ENCODE assay signal across 9 cellular contexts in genomic region chr1:11691302-11691914, GRCh38. TPM values are rescaled to one million over a fixed set of nuclear protein-coding genes. Genes with fewer than 3 reads are reported as not detected.
A peak's percentile ranks its signal among the peaks of the same experiment; 100 is the strongest.
DNase-seq lines count a peak whose midpoint lies in the region; ATAC-seq and TF ChIP-seq lines count a peak whose summit lies in the region.
"Had no signal": no experiment of that assay in that cellular context is flagged by ENCODE, and none has a peak within 500 bp of the region (broad histone marks: within the 10 kb centered on the region; RNA-seq: fewer than 3 reads in every experiment).

DRAXIN (plus strand) TSS chr1:11691710; CDS start chr1:11706259, 14,549 bp downstream.

- H3K4me1 Mint-ChIP-seq in Calu3 (ENCODE audit: low read depth, unreplicated experiment) (peaks cover 28% of the 10 kb centered on the region), MCF 10A (ENCODE audit: insufficient read depth, unreplicated experiment) (peaks cover 18% of the 10 kb centered on the region), nephron (peaks cover 23% of the 10 kb centered on the region)

- H3K27me3 Mint-ChIP-seq in Calu3 (ENCODE audit: unreplicated experiment), result peaks cover 66% of the 10 kb centered on the region
- H3K27me3 Mint-ChIP-seq in MCF 10A (ENCODE audit: insufficient read depth, unreplicated experiment), result peaks cover 47% of the 10 kb centered on the region
- H3K27me3 Mint-ChIP-seq in nephron (ENCODE audit: low read depth), result peaks cover 53% of the 10 kb centered on the region

- no peaks in the 10 kb centered on the region for H3K79me2 ChIP-seq in PC-9 (ENCODE audit: low read depth)

- POLR2A ChIA-PET in MCF 10A (lab: Yijun Ruan, JAX) (interaction anchor here (1.2 kb wide), 1 partner anchor 217 kb away, joined by 4 read pairs; no protein-coding TSS in a partner anchor), PC-9 (lab: Charles Lee; ENCODE audit: unreplicated experiment) (no interaction called here)

- BruUV-seq in Calu3 (replicated peaks; lab: Mats Ljungman, UMichigan) (no TSS peak), MCF 10A (replicated peaks; lab: Mats Ljungman, UMichigan) (no TSS peak), PC-9 (replicated peaks; lab: Mats Ljungman, UMichigan) (no TSS peak)

- H3K9me2 ChIP-seq in PC-9 (ENCODE audit: insufficient read depth), result no peaks in the 10 kb centered on the region

- no peaks in the 10 kb centered on the region for H3K9me3 Mint-ChIP-seq in Calu3 (ENCODE audit: low read depth, unreplicated experiment)
- H3K9me3 Mint-ChIP-seq in MCF 10A (ENCODE audit: unreplicated experiment), result no peaks in the 10 kb centered on the region
- no peaks in the 10 kb centered on the region for H3K9me3 Mint-ChIP-seq in nephron

- no peak within 1 kb of the TSS for H3K27ac ChIP-seq in PC-9
- H3K27ac ChIP-seq: pancreas had no signal

- no peaks in the 10 kb centered on the region for H3K9me3 ChIP-seq in PC-9 (ENCODE audit: insufficient read depth, low read depth)
- H3K9me3 ChIP-seq: pancreas had no signal

- H3K4me3 ChIP-seq in PC-9, result no peak within 1 kb of the TSS

- no peaks in the 10 kb centered on the region for H3F3A ChIP-seq in PC-9 (ENCODE audit: insufficient read depth, low read depth)

- H3K36me3 Mint-ChIP-seq in Calu3 (ENCODE audit: insufficient read depth, unreplicated experiment), result peaks cover 9% of the 10 kb centered on the region
- no peaks in the 10 kb centered on the region for H3K36me3 Mint-ChIP-seq in MCF 10A (ENCODE audit: insufficient read depth, unreplicated experiment)
- H3K36me3 Mint-ChIP-seq in nephron (ENCODE audit: low read depth), result no peaks in the 10 kb centered on the region

- no peak for ATAC-seq in GM21619 (IDR thresholded peaks at IDR 0.05; ENCODE audit: unreplicated experiment)

- H3K27me3 ChIP-seq in PC-9 (ENCODE audit: insufficient read depth, low read depth), result peaks cover 13% of the 10 kb centered on the region

- DNase-seq in Calu3, result no peak
- DNase-seq in NCI-H146 treated with DMSO at 0.1 percent for 48 hours (lab: John Stamatoyannopoulos, UW; ENCODE audit: unreplicated experiment), result peak; percentile 25
- no peak for DNase-seq in MCF 10A (ENCODE audit: unreplicated experiment)
- no peak for DNase-seq in MV-4-11 (lab: John Stamatoyannopoulos, UW)
- DNase-seq in PC-9, result no peak
- no peak for DNase-seq in activated CD4-positive, CD25-positive, alpha-beta regulatory T cell treated with anti-CD3 and anti-CD28 coated beads, Interleukin-2, amount 50 U/mL, for 72 hours
- DNase-seq: pancreas had no signal

- intact Hi-C loops in Calu3 (cut with micrococcal nuclease; ENCODE audit: unreplicated experiment), result no loop called here
- intact Hi-C loops in MCF 10A (cut with micrococcal nuclease), result no loop called here
- intact Hi-C loops in PC-9 (cut with micrococcal nuclease; ENCODE audit: unreplicated experiment), result no loop called here

- H3K27ac Mint-ChIP-seq in Calu3 (ENCODE audit: unreplicated experiment) (no peak within 1 kb of the TSS), MCF 10A (ENCODE audit: low read depth, unreplicated experiment) (peak within 1 kb of the TSS; percentile 63), nephron (peak within 1 kb of the TSS; percentile 20 to 96 (median 93))

- H3K36me3 ChIP-seq in PC-9 (ENCODE audit: low read depth), result no peaks in the 10 kb centered on the region
- H3K36me3 ChIP-seq: pancreas had no signal

- CTCF ChIA-PET in Calu3 (lab: Charles Lee) (no interaction called here), MCF 10A (lab: Yijun Ruan, JAX) (no interaction called here), PC-9 (lab: Charles Lee) (no interaction called here)

- no peaks in the 10 kb centered on the region for H4K20me1 ChIP-seq in PC-9 (ENCODE audit: insufficient read depth)

- H3K4me1 ChIP-seq in PC-9 (replicated peaks; ENCODE audit: insufficient read depth), result peaks cover 11% of the 10 kb centered on the region; the same call in 1 of the 2 replicates

- no peak within 1 kb of the TSS for H2AFZ ChIP-seq in PC-9

- H3K4me3 Mint-ChIP-seq in Calu3 (ENCODE audit: low read depth, unreplicated experiment), result peak within 1 kb of the TSS; percentile 72
- H3K4me3 Mint-ChIP-seq in MCF 10A (ENCODE audit: unreplicated experiment), result peak within 1 kb of the TSS; percentile 65
- peak within 1 kb of the TSS; percentile 86 to 96 (median 94) for H3K4me3 Mint-ChIP-seq in nephron

- H3K4me2 ChIP-seq in PC-9, result no peak within 1 kb of the TSS

- no peak for TF ChIP-seq CTCF in Calu3 (IDR thresholded peaks at IDR 0.05; ENCODE audit: unreplicated experiment)
- TF ChIP-seq CTCF in MCF 10A (IDR thresholded peaks at IDR 0.05; ENCODE audit: unreplicated experiment), result no peak
- TF ChIP-seq CTCF in nephron (IDR thresholded peaks at IDR 0.05; ENCODE audit: unreplicated experiment in 3 of 3), result no peak
- no peak for TF ChIP-seq CTCF in PC-9 (conservative IDR thresholded peaks at IDR 0.05)

RNA-seq across cellular contexts. Expression of gene DRAXIN, which starts in this region (rescaled TPM):
- total RNA-seq in Calu3 (2022), result not detected in 2 replicates
- 0.05 and 0.07 TPM in 2 replicates for total RNA-seq in MCF 10A (2022)
- not detected in 2 replicates for total RNA-seq in PC-9 (2021)
